In the genomic region with DNA sequence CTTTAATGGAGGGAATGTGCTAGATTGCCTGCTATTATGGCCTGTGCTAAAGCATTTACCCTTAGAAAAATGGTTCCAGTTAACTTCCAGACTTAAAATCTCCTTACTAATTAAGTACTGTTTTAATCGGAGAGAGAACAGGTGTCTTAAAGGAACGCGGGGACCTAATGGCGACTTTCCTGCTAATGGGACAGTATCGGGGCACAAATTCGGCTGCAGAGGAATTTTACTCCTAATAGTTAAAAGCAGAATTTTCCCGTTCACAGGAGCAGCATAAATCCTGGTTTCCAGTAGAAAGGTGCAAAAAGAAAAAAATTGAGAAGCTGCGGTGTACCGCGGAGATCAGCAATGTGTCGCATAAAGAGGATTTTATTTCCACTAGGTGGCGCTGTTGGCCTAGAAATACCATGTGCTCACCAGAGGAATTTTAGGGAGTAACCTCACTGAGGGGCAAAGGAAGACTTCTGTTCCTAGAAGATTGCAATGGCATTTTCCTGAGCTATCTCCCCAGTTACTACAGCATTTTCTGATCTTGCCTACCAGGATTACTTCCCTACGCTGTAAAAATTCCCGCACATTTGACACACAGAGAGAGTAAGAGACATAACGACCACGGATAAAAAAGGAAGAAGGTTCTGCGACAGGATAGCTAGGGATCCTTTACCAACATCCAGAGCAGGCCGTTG, we compare ENCODE assay signal across 1 cellular context.
TF ChIP-seq lines count a peak whose summit lies in the region.

No MANE protein-coding gene starts in this region.

TF ChIP-seq in HEK293, 187 proteins besides CTCF, POLR2A, EP300 and RAD21 (continued from another document):
- TF ChIP-seq, protein P1, sequence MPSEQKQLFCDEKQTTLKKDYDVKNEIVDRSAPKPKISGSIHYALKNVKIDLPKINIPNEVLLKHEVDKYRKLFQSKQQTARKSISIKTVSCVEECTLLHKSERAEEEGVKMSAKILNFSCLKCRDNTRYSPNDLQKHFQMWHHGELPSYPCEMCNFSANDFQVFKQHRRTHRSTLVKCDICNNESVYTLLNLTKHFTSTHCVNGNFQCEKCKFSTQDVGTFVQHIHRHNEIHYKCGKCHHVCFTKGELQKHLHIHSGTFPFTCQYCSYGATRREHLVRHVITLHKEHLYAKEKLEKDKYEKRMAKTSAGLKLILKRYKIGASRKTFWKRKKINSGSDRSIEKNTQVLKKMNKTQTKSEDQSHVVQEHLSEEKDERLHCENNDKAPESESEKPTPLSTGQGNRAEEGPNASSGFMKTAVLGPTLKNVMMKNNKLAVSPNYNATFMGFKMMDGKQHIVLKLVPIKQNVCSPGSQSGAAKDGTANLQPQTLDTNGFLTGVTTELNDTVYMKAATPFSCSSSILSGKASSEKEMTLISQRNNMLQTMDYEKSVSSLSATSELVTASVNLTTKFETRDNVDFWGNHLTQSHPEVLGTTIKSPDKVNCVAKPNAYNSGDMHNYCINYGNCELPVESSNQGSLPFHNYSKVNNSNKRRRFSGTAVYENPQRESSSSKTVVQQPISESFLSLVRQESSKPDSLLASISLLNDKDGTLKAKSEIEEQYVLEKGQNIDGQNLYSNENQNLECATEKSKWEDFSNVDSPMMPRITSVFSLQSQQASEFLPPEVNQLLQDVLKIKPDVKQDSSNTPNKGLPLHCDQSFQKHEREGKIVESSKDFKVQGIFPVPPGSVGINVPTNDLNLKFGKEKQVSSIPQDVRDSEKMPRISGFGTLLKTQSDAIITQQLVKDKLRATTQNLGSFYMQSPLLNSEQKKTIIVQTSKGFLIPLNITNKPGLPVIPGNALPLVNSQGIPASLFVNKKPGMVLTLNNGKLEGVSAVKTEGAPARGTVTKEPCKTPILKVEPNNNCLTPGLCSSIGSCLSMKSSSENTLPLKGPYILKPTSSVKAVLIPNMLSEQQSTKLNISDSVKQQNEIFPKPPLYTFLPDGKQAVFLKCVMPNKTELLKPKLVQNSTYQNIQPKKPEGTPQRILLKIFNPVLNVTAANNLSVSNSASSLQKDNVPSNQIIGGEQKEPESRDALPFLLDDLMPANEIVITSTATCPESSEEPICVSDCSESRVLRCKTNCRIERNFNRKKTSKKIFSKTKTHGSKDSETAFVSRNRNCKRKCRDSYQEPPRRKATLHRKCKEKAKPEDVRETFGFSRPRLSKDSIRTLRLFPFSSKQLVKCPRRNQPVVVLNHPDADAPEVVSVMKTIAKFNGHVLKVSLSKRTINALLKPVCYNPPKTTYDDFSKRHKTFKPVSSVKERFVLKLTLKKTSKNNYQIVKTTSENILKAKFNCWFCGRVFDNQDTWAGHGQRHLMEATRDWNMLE (tag by site-specific recombination; conservative IDR thresholded peaks at IDR 0.05; ENCODE audit: low read depth) = no peak
- TF ChIP-seq ZBTB48 (tag by site-specific recombination; IDR thresholded peaks at IDR 0.05) (peak; percentile 51; the same call in 1 of the 2 replicates), EGR2 (tag by site-specific recombination; IDR thresholded peaks at IDR 0.05; ENCODE audit: low read depth) (no peak), ZNF175 (tag by site-specific recombination; IDR thresholded peaks at IDR 0.05) (no peak), ZNF140 (tag by site-specific recombination; IDR thresholded peaks at IDR 0.05) (no peak), WT1 (tag by site-specific recombination; IDR thresholded peaks at IDR 0.05) (peak; percentile 81; the same call in 1 of the 2 replicates), IKZF3 (tag by site-specific recombination; IDR thresholded peaks at IDR 0.05) (peak; percentile 34; the same call in 1 of the 2 replicates), ZNF677 (tag by site-specific recombination; IDR thresholded peaks at IDR 0.05) (no peak)
- TF ChIP-seq, protein P2, sequence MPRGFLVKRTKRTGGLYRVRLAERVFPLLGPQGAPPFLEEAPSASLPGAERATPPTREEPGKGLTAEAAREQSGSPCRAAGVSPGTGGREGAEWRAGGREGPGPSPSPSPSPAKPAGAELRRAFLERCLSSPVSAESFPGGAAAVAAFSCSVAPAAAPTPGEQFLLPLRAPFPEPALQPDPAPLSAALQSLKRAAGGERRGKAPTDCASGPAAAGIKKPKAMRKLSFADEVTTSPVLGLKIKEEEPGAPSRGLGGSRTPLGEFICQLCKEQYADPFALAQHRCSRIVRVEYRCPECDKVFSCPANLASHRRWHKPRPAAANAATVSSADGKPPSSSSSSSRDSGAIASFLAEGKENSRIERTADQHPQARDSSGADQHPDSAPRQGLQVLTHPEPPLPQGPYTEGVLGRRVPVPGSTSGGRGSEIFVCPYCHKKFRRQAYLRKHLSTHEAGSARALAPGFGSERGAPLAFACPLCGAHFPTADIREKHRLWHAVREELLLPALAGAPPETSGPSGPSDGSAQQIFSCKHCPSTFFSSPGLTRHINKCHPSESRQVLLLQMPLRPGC (tag by site-specific recombination; IDR thresholded peaks at IDR 0.05) = peak; percentile 70; the same call in 1 of the 2 replicates
TF ChIP-seq in HEK293: peak in this region for 5.
